Comparison of ENCODE assay signal across 8 cellular contexts in genomic region chr2:152468832-152469692, GRCh38.
DNase-seq lines count a peak whose midpoint lies in the region; ATAC-seq, FAIRE-seq and TF ChIP-seq lines count a peak whose summit lies in the region.

No MANE protein-coding gene starts in this region.

- peak; percentile 95 for FAIRE-seq in bronchial epithelial cell (lab: Jason Lieb, UNC)

- H3K9me3 ChIP-seq in mucosa of rectum (ENCODE audit: control insufficient read depth in 2 of 2, low read length in 2 of 2) = no peaks in the 10 kb centered on the region

- DNase-seq in G401 (ENCODE audit: low spot score) (peak; percentile 63), MV-4-11 (lab: John Stamatoyannopoulos, UW) (peak; percentile 67), bronchial epithelial cell (ENCODE audit: low read depth) (peak; percentile 78), inferior parietal cortex (ENCODE audit: extremely low spot score) (no peak), GM03348 (ENCODE audit: low spot score) (no peak)

- peak; percentile 16 for TF ChIP-seq CTCF in bronchial epithelial cell (IDR thresholded peaks at IDR 0.05; ENCODE audit: insufficient read depth, low read length, severe bottlenecking)

- H3K36me3 ChIP-seq in bronchial epithelial cell (ENCODE audit: control insufficient read depth, insufficient read depth, low read length) = no peaks in the 10 kb centered on the region
- H3K36me3 ChIP-seq in mucosa of rectum (ENCODE audit: control insufficient read depth in 2 of 2, insufficient read depth in 2 of 2, low read length in 2 of 2) = no peaks in the 10 kb centered on the region

- H3K27me3 ChIP-seq in bronchial epithelial cell (ENCODE audit: control insufficient read depth, insufficient read depth, low read length) (no peaks in the 10 kb centered on the region), mucosa of rectum (ENCODE audit: control insufficient read depth in 2 of 2, insufficient read depth in 2 of 2, low read length in 2 of 2) (no peaks in the 10 kb centered on the region)

- in situ Hi-C loops in G401 (cut with HindIII; ENCODE audit: low sequenced_read_pairs) = no loop called here

- H3K4me3 ChIP-seq in bronchial epithelial cell (ENCODE audit: low read depth, low read length) (no peak overlapping the region), mucosa of rectum (ENCODE audit: low read length in 2 of 2) (peak overlapping the region; percentile 55 to 69)

- no peak for ATAC-seq in GM18517 (IDR thresholded peaks at IDR 0.05; ENCODE audit: unreplicated experiment)
- ATAC-seq in HG02973 (IDR thresholded peaks at IDR 0.05; ENCODE audit: unreplicated experiment) = no peak

- peak overlapping the region; percentile 65 to 70 for H3K27ac ChIP-seq in mucosa of rectum (ENCODE audit: low read depth in 2 of 2, low read length in 2 of 2)

- H3K4me1 ChIP-seq in mucosa of rectum (ENCODE audit: control insufficient read depth in 2 of 2, insufficient read depth in 2 of 2, low read length in 2 of 2) = peaks cover 9 to 23% of the 10 kb centered on the region in 2 donors

- peak overlapping the region; percentile 36 to 42 for H3K9ac ChIP-seq in mucosa of rectum (ENCODE audit: low read depth in 1 of 2, low read length in 2 of 2)

Comparison
In these comparisons a context has a peak if more than half of its experiments do, and no peak if none do; other contexts are left out.
1. DNase-seq: peak in G401 (single experiment), MV-4-11 (single experiment) and bronchial epithelial cell (single experiment); none in inferior parietal cortex (single experiment) and GM03348 (single experiment).